Comparison of ENCODE assay signal across 12 cellular contexts in the genomic region with DNA sequence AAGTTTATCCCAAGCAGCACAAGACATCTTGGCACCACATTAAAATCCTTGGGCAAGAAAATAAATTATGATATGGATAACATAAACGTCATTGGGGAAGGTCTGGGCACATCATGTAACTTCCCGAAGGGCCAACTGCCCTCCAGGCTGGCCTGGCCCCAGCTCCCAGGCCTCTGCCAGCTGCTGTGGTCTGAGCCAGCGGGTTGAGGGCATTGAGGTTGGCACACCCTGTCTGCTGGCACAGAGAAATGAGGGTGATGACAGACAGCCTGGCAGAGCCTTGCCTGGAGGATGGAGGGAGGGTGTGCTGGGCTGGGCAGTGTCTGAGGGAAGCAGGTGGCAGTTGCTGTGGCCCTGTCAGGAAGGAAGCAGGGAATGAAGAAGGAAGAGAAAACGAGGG. TPM values are rescaled to one million over a fixed set of nuclear protein-coding genes. Genes with fewer than 3 reads are reported as not detected.
A peak's percentile ranks its signal among the peaks of the same experiment; 100 is the strongest.
DNase-seq lines count a peak whose midpoint lies in the region; ATAC-seq and TF ChIP-seq lines count a peak whose summit lies in the region.
"Had no signal": no experiment of that assay in that cellular context is flagged by ENCODE, and none has a peak within 500 bp of the region (broad histone marks: within the 10 kb centered on the region; RNA-seq: fewer than 3 reads in every experiment).

No MANE protein-coding gene starts in this region.

- H3K4me1 Mint-ChIP-seq in natural killer cell (peaks cover 20 to 29% of the 10 kb centered on the region in 2 donors), osteocyte (ENCODE audit: unreplicated experiment) (peaks cover 24% of the 10 kb centered on the region), HFFc6 (ENCODE audit: low read depth) (peaks cover 27% of the 10 kb centered on the region)
- peaks cover 18 to 19% of the 10 kb centered on the region in 2 donors for H3K4me1 Mint-ChIP-seq in natural killer cell treated with Interleukin-12 subunit alpha and Interleukin-12 subunit beta and Interleukin-15 and Interleukin-18, amount 100 ng/mL, for 72 hours (ENCODE audit: low read depth in 2 of 2)
- peaks cover 24% of the 10 kb centered on the region for H3K4me1 Mint-ChIP-seq in stimulated activated memory B cell treated with anti-CD40 and anti-IgM and Interleukin-4, amounts not matched to agents 10 μg/mL and 1 μg/mL and 100 μg/mL, for 72 hours

- H3K36me3 Mint-ChIP-seq in natural killer cell (no peaks in the 10 kb centered on the region), osteocyte (ENCODE audit: unreplicated experiment) (no peaks in the 10 kb centered on the region), HFFc6 (ENCODE audit: low read depth) (peaks cover 10% of the 10 kb centered on the region)
- H3K36me3 Mint-ChIP-seq in natural killer cell treated with Interleukin-12 subunit alpha and Interleukin-12 subunit beta and Interleukin-15 and Interleukin-18, amount 100 ng/mL, for 72 hours: peaks cover 10% of the 10 kb centered on the region
- no peaks in the 10 kb centered on the region for H3K36me3 Mint-ChIP-seq in stimulated activated memory B cell treated with anti-CD40 and anti-IgM and Interleukin-4, amounts not matched to agents 10 μg/mL and 1 μg/mL and 100 μg/mL, for 72 hours
- H3K36me3 Mint-ChIP-seq: naive B cell had no signal

- TF ChIP-seq CTCF in natural killer cell (IDR thresholded peaks at IDR 0.05): no peak
- TF ChIP-seq CTCF in osteocyte (IDR thresholded peaks at IDR 0.05): no peak
- TF ChIP-seq CTCF in HFFc6 (IDR thresholded peaks at IDR 0.05): no peak

- H3K4me3 Mint-ChIP-seq in natural killer cell (peak overlapping the region; percentile 35), osteocyte (ENCODE audit: unreplicated experiment) (no peak overlapping the region), HFFc6 (no peak overlapping the region)
- H3K4me3 Mint-ChIP-seq in natural killer cell treated with Interleukin-12 subunit alpha and Interleukin-12 subunit beta and Interleukin-15 and Interleukin-18, amount 100 ng/mL, for 72 hours: no peak overlapping the region
- no peak overlapping the region for H3K4me3 Mint-ChIP-seq in stimulated activated memory B cell treated with anti-CD40 and anti-IgM and Interleukin-4, amounts not matched to agents 10 μg/mL and 1 μg/mL and 100 μg/mL, for 72 hours
- H3K4me3 Mint-ChIP-seq: activated B cell treated with CpG ODN at 0.5 μM for 24 hours; activated naive CD8-positive, alpha-beta T cell treated with anti-CD3 and anti-CD28 coated beads for 36 hours had no signal

- H3K27ac Mint-ChIP-seq in natural killer cell (no peak overlapping the region), osteocyte (ENCODE audit: unreplicated experiment) (peak overlapping the region; percentile 60), HFFc6 (no peak overlapping the region)
- no peak overlapping the region for H3K27ac Mint-ChIP-seq in natural killer cell treated with Interleukin-12 subunit alpha and Interleukin-12 subunit beta and Interleukin-15 and Interleukin-18, amount 100 ng/mL, for 72 hours
- no peak overlapping the region for H3K27ac Mint-ChIP-seq in stimulated activated memory B cell treated with anti-CD40 and anti-IgM and Interleukin-4, amounts not matched to agents 10 μg/mL and 1 μg/mL and 100 μg/mL, for 72 hours
- H3K27ac Mint-ChIP-seq: activated B cell treated with CpG ODN at 0.5 μM for 24 hours; activated naive CD8-positive, alpha-beta T cell treated with anti-CD3 and anti-CD28 coated beads for 36 hours had no signal

- no peak for DNase-seq in natural killer cell
- DNase-seq in natural killer cell treated with Interleukin-12 subunit alpha and Interleukin-12 subunit beta and Interleukin-15 and Interleukin-18, amount 100 ng/mL, for 72 hours (ENCODE audit: low spot score): no peak
- peak; percentile 89 for DNase-seq in cardiac septum (ENCODE audit: low spot score)
- DNase-seq in osteocyte (ENCODE audit: extremely low spot score, unreplicated experiment): no peak
- DNase-seq in HFFc6: no peak
- DNase-seq in NCI-H526 treated with DMSO at 0.1 percent for 48 hours (lab: John Stamatoyannopoulos, UW): no peak
- DNase-seq: activated B cell treated with CpG ODN at 0.5 μM for 24 hours; activated naive CD8-positive, alpha-beta T cell treated with anti-CD3 and anti-CD28 coated beads for 36 hours; naive B cell had no signal

- intact Hi-C loops in natural killer cell (cut with micrococcal nuclease): no loop called here
- intact Hi-C loops in cardiac septum (cut with DNase I): no loop called here

- H3K9me3 Mint-ChIP-seq in natural killer cell (no peaks in the 10 kb centered on the region), osteocyte (ENCODE audit: unreplicated experiment) (no peaks in the 10 kb centered on the region), HFFc6 (no peaks in the 10 kb centered on the region)
- no peaks in the 10 kb centered on the region for H3K9me3 Mint-ChIP-seq in natural killer cell treated with Interleukin-12 subunit alpha and Interleukin-12 subunit beta and Interleukin-15 and Interleukin-18, amount 100 ng/mL, for 72 hours
- no peaks in the 10 kb centered on the region for H3K9me3 Mint-ChIP-seq in stimulated activated memory B cell treated with anti-CD40 and anti-IgM and Interleukin-4, amounts not matched to agents 10 μg/mL and 1 μg/mL and 100 μg/mL, for 72 hours
- H3K9me3 Mint-ChIP-seq: activated B cell treated with CpG ODN at 0.5 μM for 24 hours; activated naive CD8-positive, alpha-beta T cell treated with anti-CD3 and anti-CD28 coated beads for 36 hours had no signal

- peaks cover 9 to 12% of the 10 kb centered on the region in 2 donors for H3K27me3 Mint-ChIP-seq in natural killer cell (ENCODE audit: low read depth in 2 of 2)
- peaks cover 0 to 4% of the 10 kb centered on the region in 2 donors for H3K27me3 Mint-ChIP-seq in natural killer cell treated with Interleukin-12 subunit alpha and Interleukin-12 subunit beta and Interleukin-15 and Interleukin-18, amount 100 ng/mL, for 72 hours
- H3K27me3 Mint-ChIP-seq in osteocyte (ENCODE audit: unreplicated experiment): peaks cover 11% of the 10 kb centered on the region
- H3K27me3 Mint-ChIP-seq in HFFc6 (ENCODE audit: insufficient read depth): peaks cover 6% of the 10 kb centered on the region
- peaks cover 4% of the 10 kb centered on the region for H3K27me3 Mint-ChIP-seq in stimulated activated memory B cell treated with anti-CD40 and anti-IgM and Interleukin-4, amounts not matched to agents 10 μg/mL and 1 μg/mL and 100 μg/mL, for 72 hours

- ATAC-seq in natural killer cell (no peak), GM19324 (IDR thresholded peaks at IDR 0.05; ENCODE audit: low FRiP score, unreplicated experiment) (no peak)
- no peak for ATAC-seq in natural killer cell treated with Interleukin-12 subunit alpha and Interleukin-12 subunit beta and Interleukin-15 and Interleukin-18, amount 100 ng/mL, for 72 hours
- no peak for ATAC-seq in stimulated activated memory B cell treated with anti-CD40 and anti-IgM and Interleukin-4, amounts not matched to agents 10 μg/mL and 1 μg/mL and 100 μg/mL, for 72 hours
- ATAC-seq: A549 had no signal

RNA-seq across cellular contexts. Expression of gene RBSN, which starts 3.3 kb away (rescaled TPM):
- total RNA-seq in natural killer cell: 10 to 100 TPM; 27.6 to 34.4 (median 29.4) TPM
- 10 to 100 TPM; 17.9 to 19.1 TPM for total RNA-seq in natural killer cell treated with Interleukin-12 subunit alpha and Interleukin-12 subunit beta and Interleukin-15 and Interleukin-18, amount 100 ng/mL, for 72 hours
- 24.1 TPM for total RNA-seq in cardiac septum
- total RNA-seq in osteocyte: 28.6 and 29.8 TPM in 2 replicates
- 10 to 100 TPM; 17.6 to 22.2 (median 19.3) TPM for total RNA-seq in HFFc6 (2021; fragmentation: NEBNext Ultra II Directional; extraction: Animal tissue kit (Norgen Biotek cat#: 25700))

RNA-seq across cellular contexts. Expression of gene MRPS25, which starts 37.1 kb away (rescaled TPM):
- total RNA-seq in natural killer cell: 10 to 100 TPM; 32.3 to 41.4 (median 41.4) TPM
- 100 to 1,000 TPM in 1 of 2 donors, 10 to 100 TPM in 1; 41.5 to 117 TPM for total RNA-seq in natural killer cell treated with Interleukin-12 subunit alpha and Interleukin-12 subunit beta and Interleukin-15 and Interleukin-18, amount 100 ng/mL, for 72 hours
- 77.7 TPM for total RNA-seq in cardiac septum
- total RNA-seq in osteocyte: 47.2 and 50.0 TPM in 2 replicates
- total RNA-seq in HFFc6 (2021; fragmentation: NEBNext Ultra II Directional; extraction: Animal tissue kit (Norgen Biotek cat#: 25700)): 10 to 100 TPM; 31.4 to 45.2 (median 33.4) TPM
